In genomic region chr19:34171877-34172660, GRCh38 we compare ENCODE assay signal across 8 cellular contexts. TPM values are rescaled to one million over a fixed set of nuclear protein-coding genes. Genes with fewer than 3 reads are reported as not detected.
DNase-seq lines count a peak whose midpoint lies in the region; ATAC-seq and TF ChIP-seq lines count a peak whose summit lies in the region.

Gene LSM14A (plus strand): TSS chr19:34172504. CDS start chr19:34172643, 139 bp downstream.

- peak within 1 kb of the TSS; percentile 98 to 99 for H3K27ac Mint-ChIP-seq in activated naive CD4-positive, alpha-beta T cell treated with anti-CD3 and anti-CD28 coated beads, Interleukin-2, amount 50 U/mL, for 72 hours

- peaks cover 47% of the 10 kb centered on the region for H3K79me2 ChIP-seq in osteoblast (ENCODE audit: insufficient read depth, low read length)

- H2AFZ ChIP-seq in osteoblast (ENCODE audit: low read length), result peak within 1 kb of the TSS; percentile 97

- ATAC-seq in activated naive CD4-positive, alpha-beta T cell treated with anti-CD3 and anti-CD28 coated beads, Interleukin-2, amount 50 U/mL, for 72 hours, result peak; percentile 68 to 81

- no peaks in the 10 kb centered on the region for H3K9me3 Mint-ChIP-seq in activated naive CD4-positive, alpha-beta T cell treated with anti-CD3 and anti-CD28 coated beads, Interleukin-2, amount 50 U/mL, for 72 hours

- WGBS in testis, 2 donors, result 0% methylated on average over 16 to 53 of the region's 83 CpGs

- H3K9me3 ChIP-seq in HEK293 (ENCODE audit: control insufficient read depth, insufficient read depth, low read depth, low read length) (no peaks in the 10 kb centered on the region), osteoblast (ENCODE audit: low read depth, low read length) (no peaks in the 10 kb centered on the region), testis (no peaks in the 10 kb centered on the region)

- peak; percentile 20 for TF ChIP-seq CTCF in HEK293 (tag by site-specific recombination; IDR thresholded peaks at IDR 0.05)
- TF ChIP-seq CTCF in osteoblast (IDR thresholded peaks at IDR 0.05; ENCODE audit: extremely low read depth, low read depth, low read length), result no peak
- no peak for TF ChIP-seq CTCF in testis (IDR thresholded peaks at IDR 0.05)

- H3K4me1 ChIP-seq in HEK293 (ENCODE audit: control insufficient read depth, insufficient read depth, low read length) (peaks cover 37% of the 10 kb centered on the region), osteoblast (ENCODE audit: insufficient read depth, low read length) (peaks cover 42% of the 10 kb centered on the region), testis (peaks cover 27% of the 10 kb centered on the region)

- intact Hi-C loops in testis (cut with DNase I; ENCODE audit: low total_unique reads), result no loop called here

- TF ChIP-seq POLR2A in testis (IDR thresholded peaks at IDR 0.05), result no peak

- H3K4me2 ChIP-seq in osteoblast (ENCODE audit: insufficient read depth, low read length), result peak within 1 kb of the TSS; percentile 84

- H3K27me3 ChIP-seq in osteoblast (ENCODE audit: insufficient read depth, low read length) (peaks cover 6% of the 10 kb centered on the region), testis (no peaks in the 10 kb centered on the region)

- peaks cover 5 to 23% of the 10 kb centered on the region in 2 experiments for H3K36me3 ChIP-seq in HEK293 (ENCODE audit: control insufficient read depth in 2 of 2, insufficient read depth in 1 of 2, low read length in 2 of 2)
- H3K36me3 ChIP-seq in osteoblast (ENCODE audit: insufficient read depth, low read length), result no peaks in the 10 kb centered on the region
- H3K36me3 ChIP-seq in testis (ENCODE audit: low read depth, missing control alignments), result no peaks in the 10 kb centered on the region

- DNase-seq in GM03348 (ENCODE audit: low spot score), result peak; percentile 97
- peak; percentile 83 for DNase-seq in MV-4-11 (lab: John Stamatoyannopoulos, UW)
- DNase-seq in SKM-1 (lab: John Stamatoyannopoulos, UW; ENCODE audit: unreplicated experiment), result peak; percentile 56
- peak; percentile 92 for DNase-seq in activated naive CD4-positive, alpha-beta T cell treated with anti-CD3 and anti-CD28 coated beads, Interleukin-2, amount 50 U/mL, for 72 hours (ENCODE audit: low spot score in 2 of 2)
- peak; percentile 94 for DNase-seq in glomerular visceral epithelial cell (ENCODE audit: extremely low spot score)
- DNase-seq in osteoblast (ENCODE audit: insufficient read length, low spot score, missing footprints), result peak; percentile 98
- DNase-seq in testis, result peak; percentile 93

- peak within 1 kb of the TSS; percentile 85 for H3K4me3 ChIP-seq in HEK293 (ENCODE audit: low read depth, low read length)
- peak within 1 kb of the TSS; percentile 98 for H3K4me3 ChIP-seq in osteoblast (ENCODE audit: insufficient read depth, low read length)
- peak within 1 kb of the TSS; percentile 96 to 100 for H3K4me3 ChIP-seq in testis

- POLR2A ChIA-PET in HEK293 (lab: Yijun Ruan, JAX), result interaction anchor here (0.5 to 2.9 kb wide), 18 partner anchors 9 to 771 kb away, joined by 3 to 21 read pairs (median 3); partner anchors contain the start of genes KCTD15 and UBA2

- CTCF ChIA-PET in HEK293 (lab: Yijun Ruan, JAX), result interaction anchor here (0.6 to 7.9 kb wide), 11 partner anchors 13 to 937 kb away, joined by 3 to 64 read pairs (median 4); no protein-coding TSS in a partner anchor

- H4K20me1 ChIP-seq in osteoblast (ENCODE audit: insufficient read depth, low read length), result peaks cover 38% of the 10 kb centered on the region

- H3K27ac ChIP-seq in HEK293 (ENCODE audit: extremely low read depth, low read depth, low read length) (peak within 1 kb of the TSS; percentile 100), osteoblast (ENCODE audit: low read depth, low read length) (peak within 1 kb of the TSS; percentile 85), testis (peak within 1 kb of the TSS; percentile 100)

- H3K36me3 Mint-ChIP-seq in activated naive CD4-positive, alpha-beta T cell treated with anti-CD3 and anti-CD28 coated beads, Interleukin-2, amount 50 U/mL, for 72 hours, result peaks cover 10 to 14% of the 10 kb centered on the region in 2 donors

TF ChIP-seq in HEK293, 187 proteins besides CTCF, POLR2A, EP300 and RAD21 (continues in another document):
- no peak for TF ChIP-seq IKZF3 (tag by site-specific recombination; IDR thresholded peaks at IDR 0.05)
- peak; percentile 92 for TF ChIP-seq SP7 (tag by site-specific recombination; IDR thresholded peaks at IDR 0.05)
- TF ChIP-seq, protein P1, sequence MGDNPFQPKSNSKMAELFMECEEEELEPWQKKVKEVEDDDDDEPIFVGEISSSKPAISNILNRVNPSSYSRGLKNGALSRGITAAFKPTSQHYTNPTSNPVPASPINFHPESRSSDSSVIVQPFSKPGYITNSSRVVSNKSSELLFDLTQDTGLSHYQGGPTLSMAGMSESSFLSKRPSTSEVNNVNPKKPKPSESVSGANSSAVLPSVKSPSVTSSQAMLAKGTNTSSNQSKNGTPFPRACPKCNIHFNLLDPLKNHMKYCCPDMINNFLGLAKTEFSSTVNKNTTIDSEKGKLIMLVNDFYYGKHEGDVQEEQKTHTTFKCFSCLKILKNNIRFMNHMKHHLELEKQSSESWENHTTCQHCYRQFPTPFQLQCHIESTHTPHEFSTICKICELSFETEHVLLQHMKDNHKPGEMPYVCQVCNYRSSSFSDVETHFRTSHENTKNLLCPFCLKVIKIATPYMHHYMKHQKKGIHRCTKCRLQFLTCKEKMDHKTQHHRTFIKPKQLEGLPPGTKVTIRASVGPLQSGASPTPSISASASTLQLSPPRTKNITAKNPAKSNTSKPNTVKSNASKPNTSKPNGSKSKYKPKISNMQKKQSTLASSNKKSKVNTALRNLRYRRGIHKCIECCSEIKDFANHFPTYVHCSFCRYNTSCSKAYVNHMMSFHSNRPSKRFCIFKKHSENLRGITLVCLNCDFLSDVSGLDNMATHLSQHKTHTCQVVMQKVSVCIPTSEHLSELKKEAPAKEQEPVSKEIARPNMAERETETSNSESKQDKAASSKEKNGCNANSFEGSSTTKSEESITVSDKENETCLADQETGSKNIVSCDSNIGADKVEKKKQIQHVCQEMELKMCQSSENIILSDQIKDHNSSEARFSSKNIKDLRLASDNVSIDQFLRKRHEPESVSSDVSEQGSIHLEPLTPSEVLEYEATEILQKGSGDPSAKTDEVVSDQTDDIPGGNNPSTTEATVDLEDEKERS (tag by site-specific recombination; IDR thresholded peaks at IDR 0.05), result peak; percentile 13; the same call in 1 of the 2 replicates
- TF ChIP-seq ZBTB49 (tag by site-specific recombination; IDR thresholded peaks at IDR 0.05; ENCODE audit: low read depth), result no peak
- TF ChIP-seq ZBTB1 (tag by site-specific recombination; IDR thresholded peaks at IDR 0.05), result 0 out of 2 replicates have a peak, but pooled peaks have one; percentile 11
- TF ChIP-seq ZBTB6 (tag by site-specific recombination; IDR thresholded peaks at IDR 0.05), result peak; percentile 81; the same call in 1 of the 2 replicates

RNA-seq across cellular contexts. Expression of gene LSM14A, which starts in this region (rescaled TPM):
- total RNA-seq in activated naive CD4-positive, alpha-beta T cell treated with anti-CD3 and anti-CD28 coated beads, Interleukin-2, amount 50 U/mL, for 72 hours, result 100 to 1,000 TPM in 1 of 2 donors, 10 to 100 TPM in 1; 77.3 to 101 TPM
- total RNA-seq in osteoblast (77.8 and 85.8 TPM in 2 replicates), testis (100 to 1,000 TPM; 174 to 192 TPM)
- 122 TPM for polyA plus RNA-seq in testis (ENCODE audit: insufficient read depth, low read depth, low replicate concordance)

Comparison
In these comparisons a context has a peak if more than half of its experiments do, and no peak if none do; other contexts are left out.
1. Peak in every context shown above with its lines: DNase-seq, ATAC-seq, H3K4me3 ChIP-seq and H3K27ac ChIP-seq.